Comparison of ENCODE assay signal across 8 cellular contexts in the genomic region with DNA sequence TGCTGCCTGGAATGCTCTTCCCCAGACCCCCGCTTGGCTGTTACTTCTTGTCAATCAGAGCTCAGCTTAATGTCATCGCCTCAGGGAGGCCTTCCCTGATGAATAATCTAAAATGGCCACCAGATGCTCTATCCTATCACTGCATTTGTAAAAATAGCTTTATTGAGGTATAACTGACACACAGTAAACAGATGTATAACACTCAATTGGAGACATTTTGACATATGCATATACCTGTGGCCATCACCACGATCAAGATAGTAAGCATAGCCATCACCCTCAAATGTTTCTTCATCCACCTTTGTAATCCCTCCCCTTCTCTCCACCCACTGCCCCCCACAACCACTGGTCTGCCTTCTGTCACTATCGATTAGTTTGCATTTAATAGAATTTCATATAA.
"Had no signal": no experiment of that assay in that cellular context is flagged by ENCODE, and none has a peak within 500 bp of the region (broad histone marks: within the 10 kb centered on the region; RNA-seq: fewer than 3 reads in every experiment).

No MANE protein-coding gene starts in this region.

- H3K4me3 ChIP-seq: GM12878 had no signal

- DNase-seq: GDM1, GF-D8 had no signal

- ATAC-seq: GM12878 had no signal

- FAIRE-seq: G401.6, GM12878, GM12891, GM12892, GM18507, GM19239 had no signal
